14 cellular contexts compared by ENCODE assay signal in the genomic region with DNA sequence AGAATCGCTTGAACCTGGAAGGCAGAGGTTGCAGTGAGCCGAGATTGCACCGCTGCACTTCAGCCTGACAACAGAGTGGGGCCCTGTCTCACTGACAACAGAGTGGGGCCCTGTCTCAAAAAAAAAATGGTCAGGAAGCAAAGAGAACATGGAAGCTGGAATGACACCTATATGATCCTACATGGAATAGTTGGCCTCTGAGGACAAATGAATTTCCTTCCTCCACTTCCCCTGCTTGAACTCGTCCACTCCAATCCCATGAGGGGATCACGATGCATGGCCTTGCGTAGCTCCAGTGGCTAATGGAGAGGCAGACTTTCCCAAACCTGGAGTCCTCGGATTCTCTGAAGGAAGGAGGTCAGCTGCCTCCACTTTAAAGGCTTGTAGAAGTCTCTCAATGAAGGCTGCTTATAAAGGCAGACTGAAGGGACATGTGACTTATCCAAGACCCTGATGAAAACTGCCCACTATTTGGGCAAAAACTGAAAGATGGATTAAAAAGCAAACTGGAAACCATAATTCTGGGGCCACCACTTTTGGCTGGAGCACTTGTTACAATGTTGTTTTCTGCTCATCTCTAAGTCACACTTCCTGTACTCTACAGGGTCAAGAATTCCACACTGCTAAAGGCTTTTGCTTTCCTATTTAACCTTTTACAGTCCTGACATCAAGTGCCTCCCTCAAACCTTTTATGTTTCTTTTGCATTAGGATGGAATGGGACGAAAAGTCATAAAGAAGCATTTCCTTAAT.
A peak's percentile ranks its signal among the peaks of the same experiment; 100 is the strongest.
DNase-seq lines count a peak whose midpoint lies in the region; ATAC-seq and TF ChIP-seq lines count a peak whose summit lies in the region.
"Had no signal": no experiment of that assay in that cellular context is flagged by ENCODE, and none has a peak within 500 bp of the region (broad histone marks: within the 10 kb centered on the region; RNA-seq: fewer than 3 reads in every experiment).

No MANE protein-coding gene starts in this region.

- H3K36me3 Mint-ChIP-seq in T-helper 17 cell (ENCODE audit: low read depth): no peaks in the 10 kb centered on the region
- H3K36me3 Mint-ChIP-seq: CD8-positive, alpha-beta T cell had no signal

- H3K36me3 ChIP-seq in HUES6 (ENCODE audit: control insufficient read depth, insufficient read depth, low read length) (no peaks in the 10 kb centered on the region), adrenal gland (replicated peaks in 1 of 2) (no peaks in the 10 kb centered on the region)

- no peak for DNase-seq in T-helper 17 cell
- peak; percentile 43 to 93 for DNase-seq in lung microvascular endothelial cell (ENCODE audit: low read depth in 2 of 2)
- no peak for DNase-seq in NCI-H187 (lab: John Stamatoyannopoulos, UW)
- DNase-seq in adrenal gland: no peak
- DNase-seq: C1 segment of cervical spinal cord; Caco-2; CD8-positive, alpha-beta T cell; DMS153; DND-41; GM23248; H7 had no signal

- peaks cover 4% of the 10 kb centered on the region for H3K4me1 Mint-ChIP-seq in T-helper 17 cell

- no peak overlapping the region for H3K4me3 ChIP-seq in HUES6 (ENCODE audit: low read depth, low read length)
- no peak overlapping the region for H3K4me3 ChIP-seq in adrenal gland
- H3K4me3 ChIP-seq: GM23248 had no signal

- H3K4me3 Mint-ChIP-seq in T-helper 17 cell: no peak overlapping the region
- H3K4me3 Mint-ChIP-seq: CD8-positive, alpha-beta T cell had no signal

- ATAC-seq in T-helper 17 cell (no peak), HG03432 (IDR thresholded peaks at IDR 0.05; ENCODE audit: unreplicated experiment) (no peak)
- ATAC-seq: CD8-positive, alpha-beta T cell; HCT116 had no signal

- H3K27ac Mint-ChIP-seq in T-helper 17 cell: peak overlapping the region; percentile 54
- H3K27ac Mint-ChIP-seq: CD8-positive, alpha-beta T cell had no signal

- H3K27me3 Mint-ChIP-seq in T-helper 17 cell: no peaks in the 10 kb centered on the region

- H3K9me3 ChIP-seq in HUES6 (ENCODE audit: control insufficient read depth, insufficient read depth, low read depth, low read length): no peaks in the 10 kb centered on the region
- H3K9me3 ChIP-seq in T-helper 17 cell (ENCODE audit: control insufficient read depth, low read length, poor library complexity, severe bottlenecking): no peaks in the 10 kb centered on the region
- H3K9me3 ChIP-seq in adrenal gland (replicated peaks in 1 of 3): no peaks in the 10 kb centered on the region
- H3K9me3 ChIP-seq: Caco-2 had no signal

- H3K4me1 ChIP-seq in HUES6 (ENCODE audit: control insufficient read depth, insufficient read depth, low read length) (peaks cover 9% of the 10 kb centered on the region), adrenal gland (replicated peaks in 1 of 2) (peaks cover 0 to 9% of the 10 kb centered on the region in 2 donors)

- H3K27me3 ChIP-seq in HUES6 (ENCODE audit: control insufficient read depth, insufficient read depth, low read length) (no peaks in the 10 kb centered on the region), adrenal gland (no peaks in the 10 kb centered on the region)

- H3K9ac ChIP-seq in HUES6 (ENCODE audit: low read length): peak overlapping the region; percentile 46
- H3K9ac ChIP-seq: GM23248 had no signal

- H3K27ac ChIP-seq in HUES6 (ENCODE audit: low read depth, low read length) (no peak overlapping the region), adrenal gland (no peak overlapping the region)
- H3K27ac ChIP-seq: GM23248 had no signal

- intact Hi-C loops in adrenal gland (cut with DNase I): no loop called here

- no peak for TF ChIP-seq CTCF in adrenal gland (IDR thresholded peaks at IDR 0.05)

- no peak for TF ChIP-seq POLR2A in adrenal gland (IDR thresholded peaks at IDR 0.05)

- WGBS in adrenal gland, 4 donors: 64 to 82% (median 80%) methylated on average over 8 of the region's 8 CpGs

Comparison
In these comparisons a context has a peak if more than half of its experiments do, and no peak if none do; other contexts are left out.
1. DNase-seq: peak in lung microvascular endothelial cell (2 of 2); none in T-helper 17 cell (0 of 3), NCI-H187 (0 of 2) and adrenal gland (0 of 7).